Comparison of ENCODE assay signal across 24 cellular contexts in genomic region chr19:3923912-3924311, GRCh38. TPM values are rescaled to one million over a fixed set of nuclear protein-coding genes. Genes with fewer than 3 reads are reported as not detected.
"Had no signal": no experiment of that assay in that cellular context is flagged by ENCODE, and none has a peak within 500 bp of the region (broad histone marks: within the 10 kb centered on the region; RNA-seq: fewer than 3 reads in every experiment).

No MANE protein-coding gene starts in this region.

- H3K27me3 ChIP-seq: SJSA1 had no signal

- H3K36me3 ChIP-seq: SJSA1 had no signal

- DNase-seq: Kasumi-1, MM.1S, NCI-H1092 treated with DMSO at 0.1 percent for 48 hours, NCI-H1436, NCI-H187, NCI-H2029, NCI-H2081 treated with DMSO at 0.1 percent for 48 hours, NCI-H2171, NCI-H226, NCI-H446, NCI-H510A, NCI-H524 treated with DMSO at 0.1 percent for 48 hours, NCI-H69, NCI-H774, Right ventricle myocardium superior, RPMI8226, SIG-M5 had no signal

- FAIRE-seq: HTR-8/SVneo, RCC 7860 had no signal

- H3K27ac ChIP-seq: HL-60, KMS-11, SJSA1, SK-N-MC had no signal

- H3K4me2 ChIP-seq: KMS-11 had no signal

- H3K4me1 ChIP-seq: SJSA1 had no signal

- H3K9ac ChIP-seq: KMS-11 had no signal

- H3K4me3 ChIP-seq: SJSA1, SK-N-MC had no signal

RNA-seq across cellular contexts. Expression of gene NMRK2, which starts 9.0 kb away (rescaled TPM):
- total RNA-seq: M059J, SJSA1 had no signal

RNA-seq across cellular contexts. Expression of gene ATCAY, which starts 43.4 kb away (rescaled TPM):
- total RNA-seq: Right ventricle myocardium superior had no signal

RNA-seq across cellular contexts. Expression of gene ZFR2, which starts 55.1 kb away (rescaled TPM):
- total RNA-seq: M059J, Right ventricle myocardium superior, SJSA1 had no signal
